In genomic region chr21:25734654-25735220, GRCh38 we compare ENCODE assay signal across 8 cellular contexts. TPM values are rescaled to one million over a fixed set of nuclear protein-coding genes. Genes with fewer than 3 reads are reported as not detected.
DNase-seq lines count a peak whose midpoint lies in the region; ATAC-seq and TF ChIP-seq lines count a peak whose summit lies in the region.

ATP5PF (minus strand) TSS chr21:25734904; CDS start chr21:25729794, 5,110 bp downstream.
GABPA (plus strand) TSS chr21:25734972; CDS start chr21:25741599, 6,627 bp downstream.

- 0% methylated on average over 13 of the region's 33 CpGs for WGBS in right lobe of liver (ENCODE audit: insufficient coverage, low coverage, low lambda C conversion rate, missing lambda C conversion rate)

- ATAC-seq in GM19438 (IDR thresholded peaks at IDR 0.05; ENCODE audit: low read depth, unreplicated experiment) (peak; percentile 87), HG03575 (IDR thresholded peaks at IDR 0.05; ENCODE audit: extremely low read depth, insufficient number of reproducible peaks, low FRiP score, unreplicated experiment) (peak; percentile 66), right lobe of liver (peak; percentile 91 to 96 (median 94))

- POLR2A ChIA-PET in activated CD4-positive, alpha-beta memory T cell treated with anti-CD3 and anti-CD28 coated beads for 36 hours (lab: Charles Lee), result interaction anchor here (1.2 to 2.2 kb wide), 6 partner anchors 22 to 130 kb away, joined by 3 to 7 read pairs (median 4); no protein-coding TSS in a partner anchor

- H3K4me1 ChIP-seq in duodenal mucosa (ENCODE audit: control insufficient read depth in 1 of 2, insufficient read depth in 2 of 2, low read length in 2 of 2) (peaks cover 21 to 24% of the 10 kb centered on the region in 2 donors), right lobe of liver (peaks cover 0 to 34% (median 14%) of the 10 kb centered on the region in 4 donors)

- no peaks in the 10 kb centered on the region for H3K27me3 ChIP-seq in duodenal mucosa (ENCODE audit: control insufficient read depth in 1 of 2, insufficient read depth in 2 of 2, low read length in 2 of 2)
- H3K27me3 ChIP-seq in right lobe of liver, result no peaks in the 10 kb centered on the region

- H3K4me1 Mint-ChIP-seq in activated CD4-positive, alpha-beta memory T cell treated with anti-CD3 and anti-CD28 coated beads for 36 hours (ENCODE audit: low read depth), result peaks cover 50% of the 10 kb centered on the region

- CTCF ChIA-PET in activated CD4-positive, alpha-beta memory T cell treated with anti-CD3 and anti-CD28 coated beads for 36 hours (lab: Charles Lee), result interaction anchor here (0.7 to 3.2 kb wide), 6 partner anchors 9 to 468 kb away, joined by 3 to 32 read pairs (median 3); partner anchors contain the start of gene MRPL39

- H3K9ac ChIP-seq in duodenal mucosa (ENCODE audit: low read depth in 1 of 2, low read length in 2 of 2), result peak within 1 kb of the TSS; percentile 96

- no peak for TF ChIP-seq CTCF in right lobe of liver (IDR thresholded peaks at IDR 0.05)

- TF ChIP-seq POLR2A in right lobe of liver (IDR thresholded peaks at IDR 0.05), result peak; percentile 85

- H3K9me3 ChIP-seq in duodenal mucosa (ENCODE audit: control insufficient read depth in 1 of 2, low read length in 2 of 2), result no peaks in the 10 kb centered on the region
- H3K9me3 ChIP-seq in right lobe of liver, result no peaks in the 10 kb centered on the region

- H3K4me3 Mint-ChIP-seq in activated CD4-positive, alpha-beta memory T cell treated with anti-CD3 and anti-CD28 coated beads for 36 hours, result peak within 1 kb of the TSS; percentile 98

- peaks cover 1% of the 10 kb centered on the region for H3K27me3 Mint-ChIP-seq in activated CD4-positive, alpha-beta memory T cell treated with anti-CD3 and anti-CD28 coated beads for 36 hours

- peaks cover 19% of the 10 kb centered on the region for H3K36me3 Mint-ChIP-seq in activated CD4-positive, alpha-beta memory T cell treated with anti-CD3 and anti-CD28 coated beads for 36 hours

- H3K27ac ChIP-seq in duodenal mucosa (ENCODE audit: low read depth, low read length), result peak within 1 kb of the TSS; percentile 99
- H3K27ac ChIP-seq in right lobe of liver, result peak within 1 kb of the TSS; percentile 79 to 98 (median 93)

- H3K9me3 Mint-ChIP-seq in activated CD4-positive, alpha-beta memory T cell treated with anti-CD3 and anti-CD28 coated beads for 36 hours, result no peaks in the 10 kb centered on the region

- DNase-seq in CD1c-positive myeloid dendritic cell (ENCODE audit: extremely low spot score), result peak; percentile 98
- DNase-seq in NCI-H82 treated with DMSO at 0.1 percent for 48 hours (lab: John Stamatoyannopoulos, UW; ENCODE audit: unreplicated experiment), result peak; percentile 97
- peak; percentile 99 for DNase-seq in activated CD4-positive, alpha-beta memory T cell treated with anti-CD3 and anti-CD28 coated beads for 36 hours
- peak; percentile 97 to 98 (median 98) for DNase-seq in right lobe of liver
- peak; percentile 97 for DNase-seq in stimulated activated CD4-positive, alpha-beta T cell treated with anti-CD3 and anti-CD28 coated beads, Interleukin-4, amount 100 ng/mL, for 4 hours

- intact Hi-C loops in activated CD4-positive, alpha-beta memory T cell treated with anti-CD3 and anti-CD28 coated beads for 36 hours (cut with micrococcal nuclease), result loop anchor here (1.0 to 10.0 kb wide), 13 partner anchors 24 to 436 kb away; partner anchors contain the start of genes APP and JAM2
- intact Hi-C loops in right lobe of liver (cut with DNase I), result no loop called here

- peak within 1 kb of the TSS; percentile 88 to 96 for H3K4me3 ChIP-seq in duodenal mucosa (ENCODE audit: low read depth in 1 of 2, low read length in 2 of 2)
- peak within 1 kb of the TSS; percentile 72 to 88 (median 78) for H3K4me3 ChIP-seq in right lobe of liver

- peaks cover 2 to 6% of the 10 kb centered on the region in 2 donors for H3K36me3 ChIP-seq in duodenal mucosa (ENCODE audit: control insufficient read depth in 1 of 2, insufficient read depth in 2 of 2, low read length in 2 of 2)
- peaks cover 0 to 10% (median 0%) of the 10 kb centered on the region in 4 donors for H3K36me3 ChIP-seq in right lobe of liver

- peak within 1 kb of the TSS; percentile 100 for H3K27ac Mint-ChIP-seq in activated CD4-positive, alpha-beta memory T cell treated with anti-CD3 and anti-CD28 coated beads for 36 hours

RNA-seq across cellular contexts. Expression of gene ATP5PF, which starts in this region (rescaled TPM):
- total RNA-seq in activated CD4-positive, alpha-beta memory T cell treated with anti-CD3 and anti-CD28 coated beads for 36 hours, result 100 to 1,000 TPM; 150 to 151 TPM
- total RNA-seq in right lobe of liver, result 100 to 1,000 TPM; 118 to 212 (median 140) TPM

RNA-seq across cellular contexts. Expression of gene GABPA, which starts in this region (rescaled TPM):
- total RNA-seq in activated CD4-positive, alpha-beta memory T cell treated with anti-CD3 and anti-CD28 coated beads for 36 hours, result 10 to 100 TPM; 22.3 to 24.7 TPM
- 10 to 100 TPM in 5 of 6 experiments, 1 to 10 TPM in 1; 8.4 to 15.2 (median 12.3) TPM for total RNA-seq in right lobe of liver

Comparison
In these comparisons a context has a peak if more than half of its experiments do, and no peak if none do; other contexts are left out.
1. Peak in every context shown above with its lines: DNase-seq, ATAC-seq, H3K4me3 ChIP-seq and H3K27ac ChIP-seq.